Comparison of ENCODE assay signal across 19 cellular contexts in the genomic region with DNA sequence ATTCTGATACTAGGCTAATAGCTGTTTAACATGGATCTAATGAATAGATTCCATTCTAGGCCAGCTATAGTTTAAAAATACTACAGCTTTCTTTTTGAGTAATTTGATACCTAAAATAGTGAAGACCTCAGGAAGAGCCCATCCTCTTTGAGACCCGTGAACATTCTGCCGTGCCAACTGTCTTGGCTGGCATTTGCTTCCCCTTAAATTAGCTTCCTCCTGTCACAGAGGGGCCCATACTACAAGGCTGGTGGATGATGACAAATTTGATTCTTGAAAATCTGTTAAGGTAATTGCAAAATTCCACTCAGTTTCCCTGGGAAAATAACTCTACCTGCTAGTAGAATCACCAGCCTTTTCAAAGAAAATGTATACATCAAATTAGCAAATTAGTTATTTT.
"Had no signal": no experiment of that assay in that cellular context is flagged by ENCODE, and none has a peak within 500 bp of the region (broad histone marks: within the 10 kb centered on the region; RNA-seq: fewer than 3 reads in every experiment).

No MANE protein-coding gene starts in this region.

- DNase-seq: dermis blood vessel endothelial cell; dorsolateral prefrontal cortex; effector CD4-positive, alpha-beta T cell; effector memory CD4-positive, alpha-beta T cell; foreskin melanocyte; gastrocnemius medialis; glutamatergic neuron; head of caudate nucleus; heart right ventricle; hippocampal formation; left cardiac atrium; left lung; left ventricle myocardium superior; lower lobe of right lung; mesenchymal stem cell; mucosa of descending colon; naive B cell had no signal

- H3K4me3 ChIP-seq: coronary artery, dorsolateral prefrontal cortex, esophagus muscularis mucosa, gastrocnemius medialis, heart right ventricle, left lung, lower lobe of right lung, mucosa of descending colon had no signal
